ENCODE assay signal across 1 cellular context in genomic region chr19:8001995-8002849, GRCh38.
A peak's percentile ranks its signal among the peaks of the same experiment; 100 is the strongest.
TF ChIP-seq lines count a peak whose summit lies in the region.

No MANE protein-coding gene starts in this region.

TF ChIP-seq in HepG2, 621 proteins besides CTCF, POLR2A, EP300 and RAD21 (continued from another document and continues in another):
- TF ChIP-seq ZNF407 (CRISPR knock-in tag; IDR thresholded peaks at IDR 0.05; ENCODE audit: not compliant biosample characterization), result peak; percentile 68
- no peak; the same call in 1 of the 2 replicates for TF ChIP-seq HNF1B (CRISPR knock-in tag; IDR thresholded peaks at IDR 0.05)
- no peak for TF ChIP-seq RERE (CRISPR knock-in tag; IDR thresholded peaks at IDR 0.05; ENCODE audit: low read depth)
- no peak for TF ChIP-seq SOX6 (IDR thresholded peaks at IDR 0.05)
- peak; percentile 32; the same call in 1 of the 2 replicates for TF ChIP-seq SOX6 (CRISPR knock-in tag; IDR thresholded peaks at IDR 0.05)
- no peak for TF ChIP-seq BCLAF1 (IDR thresholded peaks at IDR 0.05)
- TF ChIP-seq ARID2 (CRISPR knock-in tag; IDR thresholded peaks at IDR 0.05; ENCODE audit: borderline replicate concordance), result no peak
- no peak for TF ChIP-seq ZNF292 (CRISPR knock-in tag; IDR thresholded peaks at IDR 0.05; ENCODE audit: borderline replicate concordance, low read depth)
- TF ChIP-seq NCOA2 (CRISPR knock-in tag; IDR thresholded peaks at IDR 0.05), result 0 out of 2 replicates have a peak, but pooled peaks have one; percentile 13
- no peak for TF ChIP-seq NR1H2 (CRISPR knock-in tag; IDR thresholded peaks at IDR 0.05; ENCODE audit: borderline replicate concordance, low read depth)
- no peak for TF ChIP-seq ZNF709 (CRISPR knock-in tag; IDR thresholded peaks at IDR 0.05)
- TF ChIP-seq CREB3 (CRISPR knock-in tag; IDR thresholded peaks at IDR 0.05), result no peak
- no peak for TF ChIP-seq MEIS2 (CRISPR knock-in tag; IDR thresholded peaks at IDR 0.05)
- TF ChIP-seq MTF1 (CRISPR knock-in tag; IDR thresholded peaks at IDR 0.05), result no peak
- TF ChIP-seq PRDM4 (CRISPR knock-in tag; IDR thresholded peaks at IDR 0.05; ENCODE audit: borderline replicate concordance), result no peak
- TF ChIP-seq SCMH1 (CRISPR knock-in tag; IDR thresholded peaks at IDR 0.05; ENCODE audit: borderline replicate concordance), result no peak
- no peak for TF ChIP-seq ZFP82 (CRISPR knock-in tag; IDR thresholded peaks at IDR 0.05; ENCODE audit: borderline replicate concordance)
- TF ChIP-seq ZZZ3 (CRISPR knock-in tag; IDR thresholded peaks at IDR 0.05; ENCODE audit: borderline replicate concordance), result no peak
- no peak for TF ChIP-seq IKZF1 (IDR thresholded peaks at IDR 0.05)
- no peak for TF ChIP-seq ZNF784 (CRISPR knock-in tag; IDR thresholded peaks at IDR 0.05; ENCODE audit: borderline replicate concordance)
- TF ChIP-seq CHD2 (IDR thresholded peaks at IDR 0.05; ENCODE audit: low read depth, low read length), result no peak
- TF ChIP-seq ADNP (CRISPR knock-in tag; IDR thresholded peaks at IDR 0.05), result no peak
- peak; percentile 65; the same call in 1 of the 2 replicates for TF ChIP-seq THAP9 (CRISPR knock-in tag; IDR thresholded peaks at IDR 0.05; ENCODE audit: borderline replicate concordance)
- TF ChIP-seq DBP (CRISPR knock-in tag; IDR thresholded peaks at IDR 0.05; ENCODE audit: not compliant biosample characterization), result no peak
- no peak for TF ChIP-seq ZKSCAN8 (CRISPR knock-in tag; IDR thresholded peaks at IDR 0.05; ENCODE audit: borderline replicate concordance)
